ENCODE assay signal across 12 cellular contexts in genomic region chr1:19392221-19392620, GRCh38.
A peak's percentile ranks its signal among the peaks of the same experiment; 100 is the strongest.
DNase-seq lines count a peak whose midpoint lies in the region; ATAC-seq and TF ChIP-seq lines count a peak whose summit lies in the region.
"Had no signal": no experiment of that assay in that cellular context is flagged by ENCODE, and none has a peak within 500 bp of the region (broad histone marks: within the 10 kb centered on the region; RNA-seq: fewer than 3 reads in every experiment).

No MANE protein-coding gene starts in this region.

- H3K4me1 ChIP-seq in left lung, result peaks cover 8 to 39% of the 10 kb centered on the region in 2 donors

- H3K4me3 Mint-ChIP-seq in activated CD4-positive, alpha-beta T cell treated with anti-CD3 and anti-CD28 coated beads, Interleukin-2, amount 10 ng/mL, durations not matched to agents 7 days and 5 days, result peak overlapping the region; percentile 75
- H3K4me3 Mint-ChIP-seq in activated CD8-positive, alpha-beta T cell treated with anti-CD3 and anti-CD28 coated beads for 36 hours, result peak overlapping the region; percentile 8

- no peaks in the 10 kb centered on the region for H3K27me3 ChIP-seq in left lung
- H3K27me3 ChIP-seq: right atrium auricular region had no signal

- H3K27ac ChIP-seq in left lung (peak overlapping the region; percentile 66 to 79), temporal lobe (ENCODE audit: low read depth, low read length) (peak overlapping the region; percentile 68)

- H3K36me3 Mint-ChIP-seq in activated CD4-positive, alpha-beta T cell treated with anti-CD3 and anti-CD28 coated beads, Interleukin-2, amount 10 ng/mL, durations not matched to agents 7 days and 5 days (ENCODE audit: low read depth), result peaks cover 13% of the 10 kb centered on the region
- peaks cover 5% of the 10 kb centered on the region for H3K36me3 Mint-ChIP-seq in activated CD8-positive, alpha-beta T cell treated with anti-CD3 and anti-CD28 coated beads for 36 hours (ENCODE audit: low read depth)

- intact Hi-C loops in activated CD8-positive, alpha-beta T cell treated with anti-CD3 and anti-CD28 coated beads for 36 hours (cut with micrococcal nuclease), result loop anchor here (5.0 to 10.0 kb wide), 2 partner anchors 83 to 190 kb away; no protein-coding TSS in a partner anchor
- intact Hi-C loops in left lung (cut with DNase I), result no loop called here

- H3K27me3 Mint-ChIP-seq in activated CD4-positive, alpha-beta T cell treated with anti-CD3 and anti-CD28 coated beads, Interleukin-2, amount 10 ng/mL, durations not matched to agents 7 days and 5 days, result no peaks in the 10 kb centered on the region
- no peaks in the 10 kb centered on the region for H3K27me3 Mint-ChIP-seq in activated CD8-positive, alpha-beta T cell treated with anti-CD3 and anti-CD28 coated beads for 36 hours

- no peaks in the 10 kb centered on the region for H3K9me3 Mint-ChIP-seq in activated CD4-positive, alpha-beta T cell treated with anti-CD3 and anti-CD28 coated beads, Interleukin-2, amount 10 ng/mL, durations not matched to agents 7 days and 5 days
- H3K9me3 Mint-ChIP-seq in activated CD8-positive, alpha-beta T cell treated with anti-CD3 and anti-CD28 coated beads for 36 hours, result no peaks in the 10 kb centered on the region

- peaks cover 0 to 9% of the 10 kb centered on the region in 2 donors for H3K36me3 ChIP-seq in left lung
- H3K36me3 ChIP-seq: right atrium auricular region had no signal

- POLR2A ChIA-PET in activated CD4-positive, alpha-beta T cell treated with anti-CD3 and anti-CD28 coated beads, Interleukin-2, amount 10 ng/mL, durations not matched to agents 7 days and 5 days (lab: Charles Lee), result no interaction called here
- POLR2A ChIA-PET in activated CD8-positive, alpha-beta T cell treated with anti-CD3 and anti-CD28 coated beads for 36 hours (lab: Charles Lee), result interaction anchor here (1.0 to 1.4 kb wide), 3 partner anchors 9 to 14 kb away, joined by 3 read pairs; no protein-coding TSS in a partner anchor

- peaks cover 71% of the 10 kb centered on the region for H3K4me1 Mint-ChIP-seq in activated CD4-positive, alpha-beta T cell treated with anti-CD3 and anti-CD28 coated beads, Interleukin-2, amount 10 ng/mL, durations not matched to agents 7 days and 5 days
- peaks cover 74% of the 10 kb centered on the region for H3K4me1 Mint-ChIP-seq in activated CD8-positive, alpha-beta T cell treated with anti-CD3 and anti-CD28 coated beads for 36 hours (ENCODE audit: low read depth)

- H3K9me3 ChIP-seq in left lung, result no peaks in the 10 kb centered on the region
- H3K9me3 ChIP-seq: right atrium auricular region had no signal

- H3K4me3 ChIP-seq in left lung, result no peak overlapping the region
- H3K4me3 ChIP-seq: lung, right atrium auricular region had no signal

- no peak for TF ChIP-seq CTCF in activated CD8-positive, alpha-beta T cell treated with anti-CD3 and anti-CD28 coated beads for 36 hours (IDR thresholded peaks at IDR 0.05)
- no peak for TF ChIP-seq CTCF in left lung (IDR thresholded peaks at IDR 0.05)

- peak overlapping the region; percentile 97 for H3K27ac Mint-ChIP-seq in activated CD4-positive, alpha-beta T cell treated with anti-CD3 and anti-CD28 coated beads, Interleukin-2, amount 10 ng/mL, durations not matched to agents 7 days and 5 days
- peak overlapping the region; percentile 92 for H3K27ac Mint-ChIP-seq in activated CD8-positive, alpha-beta T cell treated with anti-CD3 and anti-CD28 coated beads for 36 hours

- DNase-seq in activated CD4-positive, alpha-beta T cell treated with anti-CD3 and anti-CD28 coated beads, Interleukin-2, amount 10 ng/mL, durations not matched to agents 7 days and 5 days, result no peak
- no peak for DNase-seq in activated CD4-positive, alpha-beta T cell treated with anti-CD3 and anti-CD28 coated beads for 1 hour
- no peak for DNase-seq in activated CD8-positive, alpha-beta T cell treated with anti-CD3 and anti-CD28 coated beads for 36 hours
- DNase-seq in left lung (no peak), NCI-H774 (lab: John Stamatoyannopoulos, UW) (no peak), anterior cingulate cortex (lab: John Stamatoyannopoulos, UW) (no peak)
- DNase-seq: foreskin melanocyte, NCI-H1417 treated with DMSO at 0.1 percent for 48 hours had no signal

- ATAC-seq in activated CD8-positive, alpha-beta T cell treated with anti-CD3 and anti-CD28 coated beads for 36 hours, result no peak
- ATAC-seq in left lung, result no peak
- ATAC-seq in HG03521 (IDR thresholded peaks at IDR 0.05; ENCODE audit: unreplicated experiment), result no peak

- CTCF ChIA-PET in activated CD4-positive, alpha-beta T cell treated with anti-CD3 and anti-CD28 coated beads, Interleukin-2, amount 10 ng/mL, durations not matched to agents 7 days and 5 days (lab: Charles Lee), result interaction anchor here (0.6 to 3.1 kb wide), 5 partner anchors 9 to 190 kb away, joined by 3 to 21 read pairs (median 3); no protein-coding TSS in a partner anchor
- CTCF ChIA-PET in activated CD8-positive, alpha-beta T cell treated with anti-CD3 and anti-CD28 coated beads for 36 hours (lab: Charles Lee), result interaction anchor here (0.7 to 4.8 kb wide), 13 partner anchors 11 to 261 kb away, joined by 3 to 18 read pairs (median 4); no protein-coding TSS in a partner anchor
